ENCODE assay signal across 8 cellular contexts in the genomic region with DNA sequence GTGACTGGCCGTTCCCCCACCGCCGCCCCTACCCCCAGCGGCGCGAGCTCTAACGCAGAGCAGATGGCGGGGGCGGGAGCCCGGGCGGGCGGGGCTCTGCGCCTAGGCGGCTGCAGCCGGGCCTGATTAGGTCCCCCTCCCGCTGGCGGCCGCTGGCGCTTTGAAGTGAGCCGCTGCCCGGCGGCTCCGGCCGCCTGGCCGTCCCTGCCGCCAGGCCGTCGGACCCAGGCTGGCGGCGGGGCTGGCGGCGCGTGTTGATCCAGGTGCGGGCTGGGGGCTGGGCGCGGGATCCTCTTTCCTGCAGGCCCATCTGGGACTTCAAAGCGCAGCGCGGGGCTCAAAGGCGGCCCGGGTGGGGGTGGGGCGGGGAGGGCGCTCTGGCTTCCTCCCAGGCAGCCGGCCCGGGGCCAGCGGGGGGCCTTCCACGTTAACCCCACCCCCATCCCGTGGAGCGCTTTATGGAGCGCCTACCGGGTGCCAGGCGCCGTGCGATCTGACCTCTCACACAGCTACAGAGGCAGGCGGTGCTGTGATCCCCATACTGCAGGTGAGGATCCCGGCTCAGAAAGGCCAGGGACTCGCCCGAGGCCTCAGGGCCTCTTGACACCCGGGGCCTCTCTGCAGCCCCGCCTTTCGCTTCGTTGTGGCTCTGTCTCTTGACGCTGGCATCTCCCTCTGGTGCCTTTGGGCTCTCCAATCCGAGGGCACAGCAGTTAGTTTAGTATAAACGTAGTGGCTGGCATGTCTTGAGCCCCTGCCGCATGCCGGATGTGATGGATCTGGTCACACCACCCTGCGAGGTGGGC.
DNase-seq lines count a peak whose midpoint lies in the region; ATAC-seq and TF ChIP-seq lines count a peak whose summit lies in the region.

No MANE protein-coding gene starts in this region.

- intact Hi-C loops in Calu3 (cut with micrococcal nuclease; ENCODE audit: unreplicated experiment): no loop called here

- no peaks in the 10 kb centered on the region for H3K36me3 Mint-ChIP-seq in Calu3 (ENCODE audit: insufficient read depth, unreplicated experiment)
- no peaks in the 10 kb centered on the region for H3K36me3 Mint-ChIP-seq in activated naive CD4-positive, alpha-beta T cell treated with anti-CD3 and anti-CD28 coated beads, Interleukin-2, amount 50 U/mL, for 72 hours

- WGBS in HUES64: 3% methylated on average over 68 of the region's 68 CpGs

- H3K27ac ChIP-seq in HUES64 (ENCODE audit: low read depth, low read length): peak overlapping the region; percentile 56; the same call in 1 of the 2 replicates
- no peak overlapping the region for H3K27ac ChIP-seq in thoracic aorta

- peaks cover 46% of the 10 kb centered on the region for H3K27me3 ChIP-seq in HUES64 (ENCODE audit: insufficient read depth, low read length)
- no peaks in the 10 kb centered on the region for H3K27me3 ChIP-seq in thoracic aorta (replicated peaks; ENCODE audit: insufficient read depth)

- H3K9ac ChIP-seq in HUES64 (ENCODE audit: low read depth, low read length): 0 out of 2 replicates have a peak overlapping the region, but pooled peaks have one; percentile 3

- peak; percentile 41 to 68 for ATAC-seq in activated naive CD4-positive, alpha-beta T cell treated with anti-CD3 and anti-CD28 coated beads, Interleukin-2, amount 50 U/mL, for 72 hours
- peak; percentile 57 for ATAC-seq in left lobe of liver
- no peak for ATAC-seq in thoracic aorta (ENCODE audit: insufficient number of reproducible peaks, low FRiP score, low read depth)
- ATAC-seq in HG03045 (IDR thresholded peaks at IDR 0.05; ENCODE audit: unreplicated experiment): no peak

- peaks cover 96% of the 10 kb centered on the region for H3K27me3 Mint-ChIP-seq in Calu3 (ENCODE audit: unreplicated experiment)

- DNase-seq in Calu3: peak; percentile 15
- peak in 1 of 2 donors; percentile 22 for DNase-seq in activated naive CD4-positive, alpha-beta T cell treated with anti-CD3 and anti-CD28 coated beads, Interleukin-2, amount 50 U/mL, for 72 hours (ENCODE audit: low spot score in 2 of 2)
- no peak for DNase-seq in left lobe of liver (ENCODE audit: low spot score)
- no peak for DNase-seq in thoracic aorta (ENCODE audit: low spot score)
- DNase-seq in NCI-H526 treated with DMSO at 0.1 percent for 48 hours (lab: John Stamatoyannopoulos, UW): no peak
- no peak for DNase-seq in effector CD4-positive, alpha-beta T cell

- H3K9me3 ChIP-seq in HUES64 (ENCODE audit: insufficient read depth, low read depth, low read length) (no peaks in the 10 kb centered on the region), thoracic aorta (no peaks in the 10 kb centered on the region)

- H3K4me3 ChIP-seq in HUES64 (ENCODE audit: low read length): peak overlapping the region; percentile 42
- H3K4me3 ChIP-seq in thoracic aorta: peak overlapping the region; percentile 73

- TF ChIP-seq CTCF in Calu3 (IDR thresholded peaks at IDR 0.05; ENCODE audit: unreplicated experiment) (no peak), thoracic aorta (IDR thresholded peaks at IDR 0.05) (no peak)

- no peaks in the 10 kb centered on the region for H3K36me3 ChIP-seq in HUES64 (ENCODE audit: insufficient read depth, low read length)
- no peaks in the 10 kb centered on the region for H3K36me3 ChIP-seq in thoracic aorta

- CTCF ChIA-PET in Calu3 (lab: Charles Lee): interaction anchor here (0.9 kb wide), 1 partner anchor 177 kb away, joined by 3 read pairs; no protein-coding TSS in a partner anchor

- no peak overlapping the region for H3K27ac Mint-ChIP-seq in Calu3 (ENCODE audit: unreplicated experiment)
- peak overlapping the region; percentile 55 to 68 for H3K27ac Mint-ChIP-seq in activated naive CD4-positive, alpha-beta T cell treated with anti-CD3 and anti-CD28 coated beads, Interleukin-2, amount 50 U/mL, for 72 hours

- H3K4me3 Mint-ChIP-seq in Calu3 (ENCODE audit: low read depth, unreplicated experiment): peak overlapping the region; percentile 25

- H3K4me1 Mint-ChIP-seq in Calu3 (ENCODE audit: low read depth, unreplicated experiment): no peaks in the 10 kb centered on the region

- no TSS peak for BruUV-seq in Calu3 (replicated peaks; lab: Mats Ljungman, UMichigan)

- peaks cover 29% of the 10 kb centered on the region for H3K4me1 ChIP-seq in HUES64 (ENCODE audit: insufficient read depth, low read length)
- peaks cover 0 to 10% of the 10 kb centered on the region in 2 donors for H3K4me1 ChIP-seq in thoracic aorta (ENCODE audit: control insufficient read depth in 1 of 2, low read depth in 2 of 2)

- H3K9me3 Mint-ChIP-seq in Calu3 (ENCODE audit: low read depth, unreplicated experiment): no peaks in the 10 kb centered on the region
- no peaks in the 10 kb centered on the region for H3K9me3 Mint-ChIP-seq in activated naive CD4-positive, alpha-beta T cell treated with anti-CD3 and anti-CD28 coated beads, Interleukin-2, amount 50 U/mL, for 72 hours

Comparison
In these comparisons a context has a peak if more than half of its experiments do, and no peak if none do; other contexts are left out.
1. ATAC-seq: peak in activated naive CD4-positive, alpha-beta T cell treated with anti-CD3 and anti-CD28 coated beads, Interleukin-2, amount 50 U/mL, for 72 hours (2 of 2) and left lobe of liver (single experiment); none in thoracic aorta (single experiment) and HG03045 (single experiment).